1 cellular context compared by ENCODE assay signal in the genomic region with DNA sequence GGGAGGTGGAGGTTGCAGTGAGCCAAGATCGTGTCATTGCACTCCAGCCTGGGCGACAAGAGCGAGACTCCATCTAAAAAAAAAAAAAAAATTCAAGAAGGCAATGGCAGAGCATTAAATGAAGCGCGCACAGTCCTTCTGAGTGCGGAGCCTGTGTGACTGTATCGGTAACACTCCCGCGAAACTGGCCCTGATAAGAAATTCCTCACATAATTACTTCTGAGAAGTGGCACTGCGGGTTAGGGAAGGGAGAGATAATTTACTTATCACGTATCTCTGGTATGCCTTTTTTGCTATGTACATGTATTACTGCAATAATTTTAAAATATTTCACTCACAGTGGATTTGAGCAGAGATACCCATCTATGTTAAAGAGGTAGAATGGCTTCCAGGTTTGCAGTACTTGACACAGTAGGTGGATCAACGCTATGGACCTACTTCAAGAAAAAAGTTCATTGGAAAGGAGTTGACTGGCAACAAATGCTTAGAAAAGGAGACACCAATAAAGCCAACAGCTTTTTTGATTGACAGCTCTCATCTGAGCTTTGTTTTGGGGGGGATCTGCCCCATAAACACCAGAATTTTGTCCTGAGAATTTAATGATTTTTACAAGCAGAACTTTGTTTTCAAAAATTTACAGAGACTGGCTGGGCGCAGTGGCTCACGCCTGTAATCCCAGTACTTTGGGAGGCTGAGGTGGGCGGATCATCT.
TF ChIP-seq lines count a peak whose summit lies in the region.

No MANE protein-coding gene starts in this region.

TF ChIP-seq in SK-N-SH, 30 proteins besides CTCF, POLR2A, EP300 and RAD21:
- TF ChIP-seq EZH2phosphoT487 (IDR thresholded peaks at IDR 0.05; ENCODE audit: borderline replicate concordance, low read depth) = no peak
